Comparison of ENCODE assay signal across 28 cellular contexts in genomic region chr7:72243329-72243728, GRCh38.
"Had no signal": no experiment of that assay in that cellular context is flagged by ENCODE, and none has a peak within 500 bp of the region (broad histone marks: within the 10 kb centered on the region; RNA-seq: fewer than 3 reads in every experiment).

No MANE protein-coding gene starts in this region.

- H3K27ac Mint-ChIP-seq: activated CD4-positive, alpha-beta memory T cell treated with anti-CD3 and anti-CD28 coated beads, Interleukin-2, amount 10 ng/mL, durations not matched to agents 7 days and 5 days; activated CD4-positive, alpha-beta T cell treated with anti-CD3 and anti-CD28 coated beads, Interleukin-2, amount 10 ng/mL, durations not matched to agents 7 days and 5 days; activated naive CD4-positive, alpha-beta T cell treated with anti-CD3 and anti-CD28 coated beads, Interleukin-2, amount 10 ng/mL, durations not matched to agents 7 days and 5 days; activated naive CD4-positive, alpha-beta T cell treated with anti-CD3 and anti-CD28 coated beads, Interleukin-2, amount 50 U/mL, for 72 hours; activated naive CD8-positive, alpha-beta T cell treated with anti-CD3 and anti-CD28 coated beads, Interleukin-2, amount 10 ng/mL, durations not matched to agents 7 days and 5 days; activated T-cell treated with anti-CD3 and anti-CD28 coated beads, Interleukin-2, amount 50 U/mL, for 24 hours; activated T-cell treated with anti-CD3 and anti-CD28 coated beads, Interleukin-2, amount 50 U/mL, for 72 hours; dendritic cell treated with granulocyte-macrophage colony-stimulating factor and Interleukin-4, amounts not matched to agents 40 ng/mL and 50 ng/mL, for 4 days; endodermal cell had no signal

- H3K4me3 ChIP-seq: coronary artery, dorsolateral prefrontal cortex had no signal

- H3K4me1 Mint-ChIP-seq: activated CD4-positive, alpha-beta memory T cell treated with anti-CD3 and anti-CD28 coated beads, Interleukin-2, amount 10 ng/mL, durations not matched to agents 7 days and 5 days; activated CD4-positive, alpha-beta T cell treated with anti-CD3 and anti-CD28 coated beads, Interleukin-2, amount 10 ng/mL, durations not matched to agents 7 days and 5 days; activated naive CD4-positive, alpha-beta T cell treated with anti-CD3 and anti-CD28 coated beads, Interleukin-2, amount 10 ng/mL, durations not matched to agents 7 days and 5 days; activated naive CD8-positive, alpha-beta T cell treated with anti-CD3 and anti-CD28 coated beads, Interleukin-2, amount 10 ng/mL, durations not matched to agents 7 days and 5 days; central memory CD8-positive, alpha-beta T cell had no signal

- ATAC-seq: activated naive CD4-positive, alpha-beta T cell treated with anti-CD3 and anti-CD28 coated beads, Interleukin-2, amount 50 U/mL, for 72 hours; activated T-cell treated with anti-CD3 and anti-CD28 coated beads, Interleukin-2, amount 50 U/mL, for 72 hours; esophagus mucosa had no signal

- H3K27me3 Mint-ChIP-seq: activated CD4-positive, alpha-beta memory T cell treated with anti-CD3 and anti-CD28 coated beads, Interleukin-2, amount 10 ng/mL, durations not matched to agents 7 days and 5 days; activated CD4-positive, alpha-beta T cell treated with anti-CD3 and anti-CD28 coated beads, Interleukin-2, amount 10 ng/mL, durations not matched to agents 7 days and 5 days; activated naive CD4-positive, alpha-beta T cell treated with anti-CD3 and anti-CD28 coated beads, Interleukin-2, amount 10 ng/mL, durations not matched to agents 7 days and 5 days; activated naive CD8-positive, alpha-beta T cell treated with anti-CD3 and anti-CD28 coated beads, Interleukin-2, amount 10 ng/mL, durations not matched to agents 7 days and 5 days; activated T-cell treated with anti-CD3 and anti-CD28 coated beads, Interleukin-2, amount 50 U/mL, for 24 hours; central memory CD8-positive, alpha-beta T cell; dendritic cell treated with granulocyte-macrophage colony-stimulating factor and Interleukin-4, amounts not matched to agents 40 ng/mL and 50 ng/mL, for 4 days had no signal

- H3K27ac ChIP-seq: brain microvascular endothelial cell, coronary artery, dorsolateral prefrontal cortex had no signal

- H3K27me3 ChIP-seq: brain microvascular endothelial cell, dorsolateral prefrontal cortex had no signal

- H3K36me3 Mint-ChIP-seq: activated naive CD4-positive, alpha-beta T cell treated with anti-CD3 and anti-CD28 coated beads, Interleukin-2, amount 10 ng/mL, durations not matched to agents 7 days and 5 days; activated naive CD4-positive, alpha-beta T cell treated with anti-CD3 and anti-CD28 coated beads, Interleukin-2, amount 50 U/mL, for 72 hours; activated naive CD8-positive, alpha-beta T cell treated with anti-CD3 and anti-CD28 coated beads, Interleukin-2, amount 10 ng/mL, durations not matched to agents 7 days and 5 days had no signal

- FAIRE-seq: astrocyte, bronchial epithelial cell, frontal cortex had no signal

- H3K36me3 ChIP-seq: brain microvascular endothelial cell had no signal

- DNase-seq: activated CD4-positive, alpha-beta memory T cell treated with anti-CD3 and anti-CD28 coated beads, Interleukin-2, amount 10 ng/mL, durations not matched to agents 7 days and 5 days; activated CD4-positive, alpha-beta T cell treated with anti-CD3 and anti-CD28 coated beads for 1 hour; activated CD4-positive, alpha-beta T cell treated with anti-CD3 and anti-CD28 coated beads for 4 hours; activated CD4-positive, alpha-beta T cell treated with anti-CD3 and anti-CD28 coated beads, Interleukin-2, amount 10 ng/mL, durations not matched to agents 7 days and 5 days; activated CD4-positive, alpha-beta T cell treated with anti-CD3 and anti-CD28 coated beads, Interleukin-2, amount 50 U/mL, for 4 hours; activated CD8-positive, alpha-beta memory T cell treated with anti-CD3 and anti-CD28 coated beads, Interleukin-2, amount 50 U/mL, for 48 hours; activated gamma-delta T cell; activated naive CD4-positive, alpha-beta T cell; activated naive CD4-positive, alpha-beta T cell treated with anti-CD3 and anti-CD28 coated beads, Interleukin-2, amount 10 ng/mL, durations not matched to agents 7 days and 5 days; activated naive CD8-positive, alpha-beta T cell treated with anti-CD3 and anti-CD28 coated beads, Interleukin-2, amount 10 ng/mL, durations not matched to agents 7 days and 5 days; activated T-cell treated with anti-CD3 and anti-CD28 coated beads for 4 hours; activated T-cell treated with anti-CD3 and anti-CD28 coated beads, Interleukin-2, amount 50 U/mL, for 24 hours; activated T-cell treated with anti-CD3 and anti-CD28 coated beads, Interleukin-2, amount 50 U/mL, for 72 hours; brain microvascular endothelial cell; dorsolateral prefrontal cortex; effector memory CD4-positive, alpha-beta T cell; endodermal cell; foreskin fibroblast; head of caudate nucleus; T-helper 2 cell had no signal

- H3K4me3 Mint-ChIP-seq: activated CD4-positive, alpha-beta memory T cell treated with anti-CD3 and anti-CD28 coated beads, Interleukin-2, amount 10 ng/mL, durations not matched to agents 7 days and 5 days; activated CD4-positive, alpha-beta T cell treated with anti-CD3 and anti-CD28 coated beads, Interleukin-2, amount 10 ng/mL, durations not matched to agents 7 days and 5 days; activated naive CD4-positive, alpha-beta T cell treated with anti-CD3 and anti-CD28 coated beads, Interleukin-2, amount 10 ng/mL, durations not matched to agents 7 days and 5 days; activated naive CD8-positive, alpha-beta T cell treated with anti-CD3 and anti-CD28 coated beads, Interleukin-2, amount 10 ng/mL, durations not matched to agents 7 days and 5 days; activated T-cell treated with anti-CD3 and anti-CD28 coated beads, Interleukin-2, amount 50 U/mL, for 24 hours; activated T-cell treated with anti-CD3 and anti-CD28 coated beads, Interleukin-2, amount 50 U/mL, for 72 hours; central memory CD8-positive, alpha-beta T cell; dendritic cell treated with granulocyte-macrophage colony-stimulating factor and Interleukin-4, amounts not matched to agents 40 ng/mL and 50 ng/mL, for 4 days; endodermal cell had no signal
